In genomic region chr17:46253722-46254121, GRCh38 we compare ENCODE assay signal across 8 cellular contexts. TPM values are rescaled to one million over a fixed set of nuclear protein-coding genes. Genes with fewer than 3 reads are reported as not detected.
DNase-seq lines count a peak whose midpoint lies in the region; ATAC-seq and TF ChIP-seq lines count a peak whose summit lies in the region.
"Not testable (repeated sequence)": the region's sequence is repeated elsewhere in the genome, so short reads cannot be mapped to it uniquely, and the experiment has no call there.

No MANE protein-coding gene starts in this region.

- not testable (repeated sequence) for TF ChIP-seq POLR2A in gastroesophageal sphincter (IDR thresholded peaks at IDR 0.05)

- not testable (repeated sequence) for H3K4me1 Mint-ChIP-seq in CD4-positive, CD25-positive, alpha-beta regulatory T cell; activated naive CD8-positive, alpha-beta T cell treated with anti-CD3 and anti-CD28 coated beads, Interleukin-2, amount 10 ng/mL, durations not matched to agents 7 days and 5 days; nephron progenitor cell

- POLR2A ChIA-PET in activated naive CD8-positive, alpha-beta T cell treated with anti-CD3 and anti-CD28 coated beads, Interleukin-2, amount 10 ng/mL, durations not matched to agents 7 days and 5 days (lab: Charles Lee) = not testable (repeated sequence)

- H3K36me3 Mint-ChIP-seq in CD4-positive, CD25-positive, alpha-beta regulatory T cell; activated naive CD8-positive, alpha-beta T cell treated with anti-CD3 and anti-CD28 coated beads, Interleukin-2, amount 10 ng/mL, durations not matched to agents 7 days and 5 days; nephron progenitor cell (ENCODE audit: low read depth): not testable (repeated sequence)

- H3K27ac Mint-ChIP-seq in CD4-positive, CD25-positive, alpha-beta regulatory T cell; activated naive CD8-positive, alpha-beta T cell treated with anti-CD3 and anti-CD28 coated beads, Interleukin-2, amount 10 ng/mL, durations not matched to agents 7 days and 5 days; nephron progenitor cell: not testable (repeated sequence)

- peaks cover 34% of the 10 kb centered on the region for H3K27me3 Mint-ChIP-seq in CD4-positive, CD25-positive, alpha-beta regulatory T cell
- H3K27me3 Mint-ChIP-seq in activated naive CD8-positive, alpha-beta T cell treated with anti-CD3 and anti-CD28 coated beads, Interleukin-2, amount 10 ng/mL, durations not matched to agents 7 days and 5 days = not testable (repeated sequence)
- peaks cover 25% of the 10 kb centered on the region for H3K27me3 Mint-ChIP-seq in nephron progenitor cell (ENCODE audit: low read depth, poor library complexity)

- peak; percentile 62 to 76 (median 71) for DNase-seq in CD4-positive, CD25-positive, alpha-beta regulatory T cell
- DNase-seq in NCI-H748 treated with DMSO at 0.1 percent for 48 hours (lab: John Stamatoyannopoulos, UW) = peak; percentile 11
- peak; percentile 89 for DNase-seq in activated naive CD8-positive, alpha-beta T cell treated with anti-CD3 and anti-CD28 coated beads, Interleukin-2, amount 10 ng/mL, durations not matched to agents 7 days and 5 days
- peak; percentile 77 for DNase-seq in nephron progenitor cell
- DNase-seq in stimulated activated CD8-positive, alpha-beta memory T cell treated with anti-CD3 and anti-CD28 coated beads, Interleukin-4, amount 100 ng/mL, for 24 hours (ENCODE audit: low read depth) = peak; percentile 65

- H3K36me3 ChIP-seq in CD4-positive, CD25-positive, alpha-beta regulatory T cell (ENCODE audit: control insufficient read depth, insufficient read depth, low read length); gastroesophageal sphincter: not testable (repeated sequence)

- not testable (repeated sequence) for TF ChIP-seq EP300 in gastroesophageal sphincter (IDR thresholded peaks at IDR 0.05)

- peak; percentile 86 to 91 for ATAC-seq in CD4-positive, CD25-positive, alpha-beta regulatory T cell (ENCODE audit: low read depth in 2 of 2)
- peak; percentile 56 for ATAC-seq in HG02571 (IDR thresholded peaks at IDR 0.05; ENCODE audit: unreplicated experiment)
- peak; percentile 95 for ATAC-seq in activated naive CD8-positive, alpha-beta T cell treated with anti-CD3 and anti-CD28 coated beads, Interleukin-2, amount 10 ng/mL, durations not matched to agents 7 days and 5 days (ENCODE audit: low read depth)
- not testable (repeated sequence) for ATAC-seq in gastroesophageal sphincter

- H3K4me3 ChIP-seq in CD4-positive, CD25-positive, alpha-beta regulatory T cell (ENCODE audit: low read depth, low read length); WI38 (ENCODE audit: low read depth, low read length); gastroesophageal sphincter: not testable (repeated sequence)

- TF ChIP-seq CTCF in WI38 (IDR thresholded peaks at IDR 0.05; ENCODE audit: low read depth, low read length) = peak; percentile 53
- peak; percentile 16 to 67 (median 38) for TF ChIP-seq CTCF in gastroesophageal sphincter (IDR thresholded peaks at IDR 0.05)
- peak; percentile 39 for TF ChIP-seq CTCF in nephron progenitor cell (IDR thresholded peaks at IDR 0.05)

- H3K4me1 ChIP-seq in CD4-positive, CD25-positive, alpha-beta regulatory T cell (ENCODE audit: control insufficient read depth, insufficient read depth, low read length, poor library complexity, severe bottlenecking); gastroesophageal sphincter: not testable (repeated sequence)

- not testable (repeated sequence) for H3K9me3 Mint-ChIP-seq in CD4-positive, CD25-positive, alpha-beta regulatory T cell; activated naive CD8-positive, alpha-beta T cell treated with anti-CD3 and anti-CD28 coated beads, Interleukin-2, amount 10 ng/mL, durations not matched to agents 7 days and 5 days; nephron progenitor cell

- not testable (repeated sequence) for H3K27ac ChIP-seq in CD4-positive, CD25-positive, alpha-beta regulatory T cell (ENCODE audit: insufficient read depth, low read length, poor library complexity, severe bottlenecking); gastroesophageal sphincter

- H3K4me3 Mint-ChIP-seq in CD4-positive, CD25-positive, alpha-beta regulatory T cell = peak overlapping the region in 1 of 4 donors; percentile 48
- H3K4me3 Mint-ChIP-seq in activated naive CD8-positive, alpha-beta T cell treated with anti-CD3 and anti-CD28 coated beads, Interleukin-2, amount 10 ng/mL, durations not matched to agents 7 days and 5 days; nephron progenitor cell: not testable (repeated sequence)

- 30 to 44% methylated on average over 2 to 6 of the region's 8 CpGs for WGBS in gastroesophageal sphincter (ENCODE audit: low coverage in 1 of 2), 2 donors

- not testable (repeated sequence) for H3K27me3 ChIP-seq in CD4-positive, CD25-positive, alpha-beta regulatory T cell (ENCODE audit: control insufficient read depth, insufficient read depth, low read length); gastroesophageal sphincter

- H3K9me3 ChIP-seq in CD4-positive, CD25-positive, alpha-beta regulatory T cell (ENCODE audit: control insufficient read depth in 2 of 2, low read length in 2 of 2); gastroesophageal sphincter: not testable (repeated sequence)

RNA-seq across cellular contexts. Expression of gene LRRC37A, which starts 41.2 kb away (rescaled TPM):
- total RNA-seq in CD4-positive, CD25-positive, alpha-beta regulatory T cell = 33.0 TPM
- polyA plus RNA-seq in CD4-positive, CD25-positive, alpha-beta regulatory T cell = 1 to 10 TPM in 2 of 4 donors, under 1 TPM in 2; 0.52 to 1.3 (median 0.99) TPM
- 1 to 10 TPM; 7.6 to 7.7 TPM for total RNA-seq in activated naive CD8-positive, alpha-beta T cell treated with anti-CD3 and anti-CD28 coated beads, Interleukin-2, amount 10 ng/mL, durations not matched to agents 7 days and 5 days
- total RNA-seq in gastroesophageal sphincter = 1 to 10 TPM; 1.1 to 5.1 (median 2.1) TPM

Comparison
In these comparisons a context has a peak if more than half of its experiments do, and no peak if none do; other contexts are left out.
1. DNase-seq: peak in every context shown above with its lines; median percentile 89 in activated naive CD8-positive, alpha-beta T cell treated with anti-CD3 and anti-CD28 coated beads, Interleukin-2, amount 10 ng/mL, durations not matched to agents 7 days and 5 days; 77 in nephron progenitor cell; 71 in CD4-positive, CD25-positive, alpha-beta regulatory T cell; 65 in stimulated activated CD8-positive, alpha-beta memory T cell treated with anti-CD3 and anti-CD28 coated beads, Interleukin-4, amount 100 ng/mL, for 24 hours; 11 in NCI-H748 treated with DMSO at 0.1 percent for 48 hours.